1 cellular context compared by ENCODE assay signal in genomic region chr11:83284501-83285051, GRCh38.
TF ChIP-seq lines count a peak whose summit lies in the region.

No MANE protein-coding gene starts in this region.

TF ChIP-seq in H1, 55 proteins besides CTCF, POLR2A, EP300 and RAD21 (continued from another document):
- TF ChIP-seq CHD7 (IDR thresholded peaks at IDR 0.05; ENCODE audit: insufficient replicate concordance, low read length) = no peak
